In the genomic region with DNA sequence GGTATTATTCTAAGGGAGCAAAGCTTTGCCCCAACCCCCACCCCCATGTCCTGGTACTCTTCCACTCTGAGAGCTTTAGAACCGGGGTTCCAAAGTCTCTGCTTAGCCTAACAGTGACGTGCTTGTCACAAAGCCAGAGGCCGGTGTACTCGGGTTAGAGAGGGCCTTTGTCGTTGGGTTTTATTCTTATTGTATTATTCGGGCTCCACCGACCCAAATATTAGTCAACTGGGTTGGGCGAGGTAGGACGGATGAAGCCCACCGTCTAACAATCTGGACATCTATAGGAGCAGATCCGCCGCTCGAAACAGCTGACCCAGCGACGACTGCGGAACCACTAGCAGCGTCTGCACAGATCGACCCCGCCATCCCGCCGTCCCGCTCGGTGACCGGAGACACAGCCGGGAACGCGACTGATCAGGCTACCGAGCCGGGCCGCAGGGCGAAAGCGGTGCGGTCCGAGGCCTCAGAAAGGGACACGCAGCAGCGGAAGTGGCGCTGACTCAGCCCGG, we compare ENCODE assay signal across 8 cellular contexts. TPM values are rescaled to one million over a fixed set of nuclear protein-coding genes. Genes with fewer than 3 reads are reported as not detected.
DNase-seq lines count a peak whose midpoint lies in the region; ATAC-seq and TF ChIP-seq lines count a peak whose summit lies in the region.
"Not testable (repeated sequence)": the region's sequence is repeated elsewhere in the genome, so short reads cannot be mapped to it uniquely, and the experiment has no call there.

No MANE protein-coding gene starts in this region.

- peaks cover 54% of the 10 kb centered on the region for H3K4me1 Mint-ChIP-seq in activated naive CD4-positive, alpha-beta T cell treated with anti-CD3 and anti-CD28 coated beads, Interleukin-2, amount 10 ng/mL, durations not matched to agents 7 days and 5 days

- not testable (repeated sequence) for H3K36me3 ChIP-seq in DND-41 (ENCODE audit: insufficient read depth, low read length); endocrine pancreas (ENCODE audit: control insufficient read depth, insufficient read depth, low read length); iPS-20b (ENCODE audit: insufficient read depth, low read depth, low read length); neuron (ENCODE audit: insufficient read depth, low read length); thymus (ENCODE audit: control insufficient read depth, insufficient read depth)
- H3K36me3 ChIP-seq in OCI-LY1 (ENCODE audit: insufficient read depth, low read length), result peaks cover 11% of the 10 kb centered on the region

- H3K79me2 ChIP-seq in DND-41 (ENCODE audit: insufficient read depth, low read length) (peaks cover 73% of the 10 kb centered on the region), OCI-LY1 (ENCODE audit: insufficient read depth, low read length) (peaks cover 54% of the 10 kb centered on the region)

- H3K9ac ChIP-seq in DND-41 (ENCODE audit: low read depth, low read length) (peak overlapping the region; percentile 96), OCI-LY1 (ENCODE audit: low read length) (peak overlapping the region; percentile 94), iPS-20b (ENCODE audit: low read depth, low read length) (peak overlapping the region; percentile 92; the same call in 1 of the 2 replicates)
- not testable (repeated sequence) for H3K9ac ChIP-seq in endocrine pancreas (ENCODE audit: control insufficient read depth, insufficient read depth, low read length)

- H2AFZ ChIP-seq in DND-41 (ENCODE audit: low read depth, low read length), result peak overlapping the region; percentile 85
- not testable (repeated sequence) for H2AFZ ChIP-seq in OCI-LY1 (ENCODE audit: low read length)
- H2AFZ ChIP-seq in neuron (ENCODE audit: low read depth, low read length), result peak overlapping the region; percentile 95

- not testable (repeated sequence) for H3K27me3 Mint-ChIP-seq in activated naive CD4-positive, alpha-beta T cell treated with anti-CD3 and anti-CD28 coated beads, Interleukin-2, amount 10 ng/mL, durations not matched to agents 7 days and 5 days

- H3K4me2 ChIP-seq in DND-41 (ENCODE audit: insufficient read depth, low read length) (peak overlapping the region; percentile 86), OCI-LY1 (ENCODE audit: low read length) (peak overlapping the region; percentile 99; the same call in 1 of the 2 replicates)

- peaks cover 17% of the 10 kb centered on the region for H4K20me1 ChIP-seq in DND-41 (ENCODE audit: insufficient read depth, low read length)
- not testable (repeated sequence) for H4K20me1 ChIP-seq in OCI-LY1 (ENCODE audit: insufficient read depth, low read length)

- H3K9me3 Mint-ChIP-seq in activated naive CD4-positive, alpha-beta T cell treated with anti-CD3 and anti-CD28 coated beads, Interleukin-2, amount 10 ng/mL, durations not matched to agents 7 days and 5 days, result not testable (repeated sequence)

- WGBS in thymus, result under 1% methylated on average over 25 of the region's 38 CpGs

- peak overlapping the region; percentile 91 for H3K27ac Mint-ChIP-seq in activated naive CD4-positive, alpha-beta T cell treated with anti-CD3 and anti-CD28 coated beads, Interleukin-2, amount 10 ng/mL, durations not matched to agents 7 days and 5 days

- ATAC-seq in DND-41 (ENCODE audit: insufficient read depth, low read depth), result peak; percentile 34; the same call in 2 of the 3 replicates
- peak; percentile 0 for ATAC-seq in HG02571 (IDR thresholded peaks at IDR 0.05; ENCODE audit: unreplicated experiment)

- H3K27ac ChIP-seq in DND-41 (ENCODE audit: low read length) (peak overlapping the region; percentile 91), OCI-LY1 (ENCODE audit: low read depth, low read length, poor library complexity, severe bottlenecking) (peak overlapping the region; percentile 76), thymus (ENCODE audit: low read depth) (peak overlapping the region; percentile 97)
- H3K27ac ChIP-seq in iPS-20b (ENCODE audit: low read length), result not testable (repeated sequence)

- peaks cover 58% of the 10 kb centered on the region for H3K4me1 ChIP-seq in DND-41 (ENCODE audit: insufficient read depth, low read length)
- peaks cover 53% of the 10 kb centered on the region for H3K4me1 ChIP-seq in OCI-LY1 (ENCODE audit: insufficient read depth, low read length, severe bottlenecking)
- not testable (repeated sequence) for H3K4me1 ChIP-seq in endocrine pancreas (ENCODE audit: control insufficient read depth, insufficient read depth, low read length); iPS-20b (ENCODE audit: insufficient read depth, low read length)
- H3K4me1 ChIP-seq in neuron (ENCODE audit: insufficient read depth, low read length), result peaks cover 20% of the 10 kb centered on the region
- peaks cover 16% of the 10 kb centered on the region for H3K4me1 ChIP-seq in thymus (ENCODE audit: control insufficient read depth, insufficient read depth, low read length)

- peak overlapping the region; percentile 90 for H3K4me3 Mint-ChIP-seq in activated naive CD4-positive, alpha-beta T cell treated with anti-CD3 and anti-CD28 coated beads, Interleukin-2, amount 10 ng/mL, durations not matched to agents 7 days and 5 days

- H3K27me3 ChIP-seq in DND-41 (ENCODE audit: insufficient read depth, low read length, poor library complexity); OCI-LY1 (ENCODE audit: insufficient read depth, low read length); endocrine pancreas (ENCODE audit: control insufficient read depth, insufficient read depth, low read length); iPS-20b (ENCODE audit: insufficient read depth, low read length); neuron (ENCODE audit: insufficient read depth, low read length); thymus (ENCODE audit: control insufficient read depth, insufficient read depth): not testable (repeated sequence)

- not testable (repeated sequence) for H3K36me3 Mint-ChIP-seq in activated naive CD4-positive, alpha-beta T cell treated with anti-CD3 and anti-CD28 coated beads, Interleukin-2, amount 10 ng/mL, durations not matched to agents 7 days and 5 days

- H3F3A ChIP-seq in OCI-LY1 (ENCODE audit: insufficient read depth, low read length), result not testable (repeated sequence)

- not testable (repeated sequence) for H3K9me3 ChIP-seq in DND-41 (ENCODE audit: insufficient read depth, low read length, severe bottlenecking); OCI-LY1 (ENCODE audit: low read length); endocrine pancreas (ENCODE audit: control insufficient read depth, low read length); iPS-20b (ENCODE audit: insufficient read depth, low read depth, low read length); neuron (ENCODE audit: low read length); thymus (ENCODE audit: control insufficient read depth)

- TF ChIP-seq CTCF in DND-41 (IDR thresholded peaks at IDR 0.05; ENCODE audit: borderline replicate concordance, extremely low read depth, low read length, poor library complexity, severe bottlenecking); OCI-LY1 (IDR thresholded peaks at IDR 0.05; ENCODE audit: low read length): not testable (repeated sequence)

- not testable (repeated sequence) for DNase-seq in DND-41; activated naive CD4-positive, alpha-beta T cell treated with anti-CD3 and anti-CD28 coated beads, Interleukin-2, amount 10 ng/mL, durations not matched to agents 7 days and 5 days

- H3K4me3 ChIP-seq in DND-41 (ENCODE audit: low read depth in 1 of 2, low read length in 2 of 2) (peak overlapping the region; percentile 83 to 98), OCI-LY1 (ENCODE audit: low read depth, low read length, poor library complexity, severe bottlenecking) (peak overlapping the region; percentile 92), endocrine pancreas (ENCODE audit: control insufficient read depth, insufficient read depth, low read length) (peak overlapping the region; percentile 35), iPS-20b (ENCODE audit: low read length) (peak overlapping the region; percentile 92), neuron (ENCODE audit: low read length) (peak overlapping the region; percentile 85), thymus (ENCODE audit: low read length) (peak overlapping the region; percentile 99)

- CTCF ChIA-PET in activated naive CD4-positive, alpha-beta T cell treated with anti-CD3 and anti-CD28 coated beads, Interleukin-2, amount 10 ng/mL, durations not matched to agents 7 days and 5 days (lab: Charles Lee), result not testable (repeated sequence)

- not testable (repeated sequence) for H3K9me2 ChIP-seq in OCI-LY1 (ENCODE audit: low read depth, low read length)

RNA-seq across cellular contexts. Expression of gene PCMT1, which starts 0.4 kb away (rescaled TPM):
- 60.3 TPM for polyA plus RNA-seq in thymus

RNA-seq across cellular contexts. Expression of gene NUP43, which starts 2.8 kb away (rescaled TPM):
- polyA plus RNA-seq in thymus, result 20.6 TPM

RNA-seq across cellular contexts. Expression of gene LATS1, which starts 31.2 kb away (rescaled TPM):
- polyA plus RNA-seq in thymus, result 11.2 TPM

Comparison
In these comparisons a context has a peak if more than half of its experiments do, and no peak if none do; other contexts are left out.
1. H3K4me3 ChIP-seq: peak in every context shown above with its lines; median percentile 99 in thymus; 92 in OCI-LY1; 92 in iPS-20b; 90 in DND-41; 85 in neuron; 35 in endocrine pancreas.